1 cellular context compared by ENCODE assay signal in genomic region chr16:19167710-19168172, GRCh38.
TF ChIP-seq lines count a peak whose summit lies in the region.

No MANE protein-coding gene starts in this region.

TF ChIP-seq in HepG2, 621 proteins besides CTCF, POLR2A, EP300 and RAD21 (continues in another document):
- TF ChIP-seq NFAT5 (CRISPR knock-in tag; IDR thresholded peaks at IDR 0.05) (peak; percentile 32; the same call in 1 of the 2 replicates), ZNF331 (CRISPR knock-in tag; IDR thresholded peaks at IDR 0.05) (peak; percentile 45; the same call in 1 of the 2 replicates), ZNF563 (CRISPR knock-in tag; IDR thresholded peaks at IDR 0.05) (0 out of 2 replicates have a peak, but pooled peaks have one; percentile 37), HNRNPLL (IDR thresholded peaks at IDR 0.05; ENCODE audit: low read depth, low read length, poor library complexity, severe bottlenecking) (peak; percentile 99), EEA1 (CRISPR knock-in tag; IDR thresholded peaks at IDR 0.05; ENCODE audit: borderline replicate concordance) (0 out of 2 replicates have a peak, but pooled peaks have one; percentile 45), ZNF333 (CRISPR knock-in tag; IDR thresholded peaks at IDR 0.05; ENCODE audit: borderline replicate concordance) (0 out of 2 replicates have a peak, but pooled peaks have one; percentile 24), HNF1A (IDR thresholded peaks at IDR 0.05; ENCODE audit: low read depth) (no peak), HNF1A (CRISPR knock-in tag; IDR thresholded peaks at IDR 0.05; ENCODE audit: borderline replicate concordance) (peak; percentile 41; the same call in 1 of the 2 replicates), ADNP (CRISPR knock-in tag; IDR thresholded peaks at IDR 0.05) (no peak), POGZ (CRISPR knock-in tag; IDR thresholded peaks at IDR 0.05) (peak; percentile 58; the same call in 1 of the 2 replicates), NFKB2 (CRISPR knock-in tag; IDR thresholded peaks at IDR 0.05; ENCODE audit: borderline replicate concordance) (no peak), ZNF34 (CRISPR knock-in tag; IDR thresholded peaks at IDR 0.05; ENCODE audit: borderline replicate concordance) (no peak), PHF20 (CRISPR knock-in tag; IDR thresholded peaks at IDR 0.05) (no peak), ZNF329 (CRISPR knock-in tag; IDR thresholded peaks at IDR 0.05; ENCODE audit: low read depth) (peak; percentile 85), ZNF574 (CRISPR knock-in tag; IDR thresholded peaks at IDR 0.05) (peak; percentile 59; the same call in 1 of the 2 replicates), ZBTB20 (CRISPR knock-in tag; IDR thresholded peaks at IDR 0.05; ENCODE audit: borderline replicate concordance, low read depth) (no peak), KDM5B (CRISPR knock-in tag; IDR thresholded peaks at IDR 0.05; ENCODE audit: borderline replicate concordance) (peak; percentile 7; the same call in 1 of the 2 replicates), IKZF5 (CRISPR knock-in tag; IDR thresholded peaks at IDR 0.05) (0 out of 2 replicates have a peak, but pooled peaks have one; percentile 21), ZFP82 (CRISPR knock-in tag; IDR thresholded peaks at IDR 0.05; ENCODE audit: borderline replicate concordance) (peak; percentile 77; the same call in 1 of the 2 replicates), ZNF512 (CRISPR knock-in tag; IDR thresholded peaks at IDR 0.05) (0 out of 2 replicates have a peak, but pooled peaks have one; percentile 73), ZNF580 (CRISPR knock-in tag; IDR thresholded peaks at IDR 0.05; ENCODE audit: borderline replicate concordance, low read depth) (0 out of 2 replicates have a peak, but pooled peaks have one; percentile 17), SOX6 (IDR thresholded peaks at IDR 0.05) (no peak), SOX6 (CRISPR knock-in tag; IDR thresholded peaks at IDR 0.05) (peak; percentile 37; the same call in 1 of the 2 replicates), CCDC6 (CRISPR knock-in tag; IDR thresholded peaks at IDR 0.05) (peak; percentile 81), SAP130 (CRISPR knock-in tag; IDR thresholded peaks at IDR 0.05; ENCODE audit: low read depth) (peak; percentile 45), ZBTB42 (CRISPR knock-in tag; IDR thresholded peaks at IDR 0.05) (no peak), ZNF343 (CRISPR knock-in tag; IDR thresholded peaks at IDR 0.05) (no peak), TCF7 (IDR thresholded peaks at IDR 0.05; ENCODE audit: low read depth) (no peak), MAX (IDR thresholded peaks at IDR 0.05) (peak; percentile 70; the same call in 1 of the 2 replicates), FOXP4 (CRISPR knock-in tag; IDR thresholded peaks at IDR 0.05) (0 out of 2 replicates have a peak, but pooled peaks have one; percentile 23), HNF1B (CRISPR knock-in tag; IDR thresholded peaks at IDR 0.05) (0 out of 2 replicates have a peak, but pooled peaks have one; percentile 32), ZNF552 (CRISPR knock-in tag; IDR thresholded peaks at IDR 0.05; ENCODE audit: borderline replicate concordance) (peak; percentile 60; the same call in 1 of the 2 replicates), ZNF639 (CRISPR knock-in tag; conservative IDR thresholded peaks at IDR 0.05) (0 out of 2 replicates have a peak, but pooled peaks have one; percentile 25), HNRNPK (IDR thresholded peaks at IDR 0.05; ENCODE audit: low read depth, low read length, poor library complexity, severe bottlenecking) (peak; percentile 90)
